1 cellular context compared by ENCODE assay signal in genomic region chr20:36519012-36519719, GRCh38.
A peak's percentile ranks its signal among the peaks of the same experiment; 100 is the strongest.
TF ChIP-seq lines count a peak whose summit lies in the region.

No MANE protein-coding gene starts in this region.

TF ChIP-seq in GM12878, 131 proteins besides CTCF, POLR2A, EP300 and RAD21 (continued from another document):
- TF ChIP-seq, protein P1, sequence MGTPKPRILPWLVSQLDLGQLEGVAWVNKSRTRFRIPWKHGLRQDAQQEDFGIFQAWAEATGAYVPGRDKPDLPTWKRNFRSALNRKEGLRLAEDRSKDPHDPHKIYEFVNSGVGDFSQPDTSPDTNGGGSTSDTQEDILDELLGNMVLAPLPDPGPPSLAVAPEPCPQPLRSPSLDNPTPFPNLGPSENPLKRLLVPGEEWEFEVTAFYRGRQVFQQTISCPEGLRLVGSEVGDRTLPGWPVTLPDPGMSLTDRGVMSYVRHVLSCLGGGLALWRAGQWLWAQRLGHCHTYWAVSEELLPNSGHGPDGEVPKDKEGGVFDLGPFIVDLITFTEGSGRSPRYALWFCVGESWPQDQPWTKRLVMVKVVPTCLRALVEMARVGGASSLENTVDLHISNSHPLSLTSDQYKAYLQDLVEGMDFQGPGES (IDR thresholded peaks at IDR 0.05) = no peak
- TF ChIP-seq, protein P2, sequence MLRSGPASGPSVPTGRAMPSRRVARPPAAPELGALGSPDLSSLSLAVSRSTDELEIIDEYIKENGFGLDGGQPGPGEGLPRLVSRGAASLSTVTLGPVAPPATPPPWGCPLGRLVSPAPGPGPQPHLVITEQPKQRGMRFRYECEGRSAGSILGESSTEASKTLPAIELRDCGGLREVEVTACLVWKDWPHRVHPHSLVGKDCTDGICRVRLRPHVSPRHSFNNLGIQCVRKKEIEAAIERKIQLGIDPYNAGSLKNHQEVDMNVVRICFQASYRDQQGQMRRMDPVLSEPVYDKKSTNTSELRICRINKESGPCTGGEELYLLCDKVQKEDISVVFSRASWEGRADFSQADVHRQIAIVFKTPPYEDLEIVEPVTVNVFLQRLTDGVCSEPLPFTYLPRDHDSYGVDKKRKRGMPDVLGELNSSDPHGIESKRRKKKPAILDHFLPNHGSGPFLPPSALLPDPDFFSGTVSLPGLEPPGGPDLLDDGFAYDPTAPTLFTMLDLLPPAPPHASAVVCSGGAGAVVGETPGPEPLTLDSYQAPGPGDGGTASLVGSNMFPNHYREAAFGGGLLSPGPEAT (IDR thresholded peaks at IDR 0.05; ENCODE audit: low read depth) = no peak
- TF ChIP-seq GABPA (IDR thresholded peaks at IDR 0.05; ENCODE audit: low read depth) (0 out of 2 replicates have a peak, but pooled peaks have one; percentile 10), TARDBP (IDR thresholded peaks at IDR 0.05; ENCODE audit: borderline replicate concordance) (no peak), STAT3 (IDR thresholded peaks at IDR 0.05; ENCODE audit: low read depth, low read length) (no peak), SIX5 (IDR thresholded peaks at IDR 0.05; ENCODE audit: low read depth, low read length, severe bottlenecking) (no peak), JUNB (IDR thresholded peaks at IDR 0.05) (peak; percentile 79), CREM (IDR thresholded peaks at IDR 0.05; ENCODE audit: low read depth) (peak; percentile 29; the same call in 1 of the 2 replicates), MYB (IDR thresholded peaks at IDR 0.05; ENCODE audit: borderline replicate concordance, low read depth, low read length) (no peak), BHLHE40 (IDR thresholded peaks at IDR 0.05; ENCODE audit: borderline replicate concordance in 1 of 2, low read depth in 2 of 2, low read length in 1 of 2) (no peak), RUNX3 (IDR thresholded peaks at IDR 0.05; ENCODE audit: low read length) (peak; percentile 62)
